In the genomic region with DNA sequence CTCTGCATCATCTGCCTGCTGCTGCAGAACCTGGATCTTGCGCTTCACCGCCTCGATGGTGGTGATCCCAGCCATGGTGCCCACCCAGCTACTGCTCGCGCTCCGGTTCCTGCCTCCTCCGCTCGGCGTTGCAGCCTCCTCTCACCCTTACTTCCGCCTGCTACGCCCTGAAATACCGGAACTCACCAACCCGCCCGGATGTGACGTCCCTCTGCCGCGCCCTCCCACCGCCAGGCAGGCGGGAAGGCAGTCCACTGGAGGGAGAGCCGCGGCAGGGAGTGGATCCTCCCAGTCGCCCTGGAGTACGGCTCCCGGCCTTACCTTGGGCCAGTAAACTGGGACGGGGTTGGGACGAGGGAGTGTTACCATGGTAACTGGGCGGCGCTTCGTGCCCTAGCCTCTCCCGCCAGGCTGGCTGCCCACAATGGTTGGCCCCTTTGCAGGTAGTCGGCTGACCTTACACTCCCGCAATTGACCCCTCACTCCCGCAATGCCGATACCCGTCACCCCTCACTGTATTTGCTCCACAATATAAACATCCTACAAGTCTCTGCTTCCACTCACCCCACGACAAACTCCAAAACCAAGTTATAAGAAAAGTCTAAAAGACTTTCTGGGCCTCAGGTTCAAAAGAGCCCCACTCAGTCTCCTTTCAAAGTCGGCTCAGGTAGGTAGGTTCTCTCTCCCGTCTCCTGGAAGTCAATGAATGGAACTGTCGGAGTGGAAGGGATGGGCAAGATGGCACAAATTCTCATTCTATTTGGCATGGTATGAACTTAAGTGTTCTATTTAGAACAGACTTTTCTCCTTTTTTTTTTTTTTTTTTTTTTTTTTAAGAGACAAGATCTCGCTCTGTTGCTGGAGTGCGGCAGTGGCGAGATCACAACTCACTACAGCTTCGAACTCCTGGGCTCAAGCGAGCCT, we compare ENCODE assay signal across 1 cellular context.
TF ChIP-seq lines count a peak whose summit lies in the region.

No MANE protein-coding gene starts in this region.

TF ChIP-seq in neural cell, 6 proteins besides CTCF, POLR2A, EP300 and RAD21:
- TF ChIP-seq, protein P1, sequence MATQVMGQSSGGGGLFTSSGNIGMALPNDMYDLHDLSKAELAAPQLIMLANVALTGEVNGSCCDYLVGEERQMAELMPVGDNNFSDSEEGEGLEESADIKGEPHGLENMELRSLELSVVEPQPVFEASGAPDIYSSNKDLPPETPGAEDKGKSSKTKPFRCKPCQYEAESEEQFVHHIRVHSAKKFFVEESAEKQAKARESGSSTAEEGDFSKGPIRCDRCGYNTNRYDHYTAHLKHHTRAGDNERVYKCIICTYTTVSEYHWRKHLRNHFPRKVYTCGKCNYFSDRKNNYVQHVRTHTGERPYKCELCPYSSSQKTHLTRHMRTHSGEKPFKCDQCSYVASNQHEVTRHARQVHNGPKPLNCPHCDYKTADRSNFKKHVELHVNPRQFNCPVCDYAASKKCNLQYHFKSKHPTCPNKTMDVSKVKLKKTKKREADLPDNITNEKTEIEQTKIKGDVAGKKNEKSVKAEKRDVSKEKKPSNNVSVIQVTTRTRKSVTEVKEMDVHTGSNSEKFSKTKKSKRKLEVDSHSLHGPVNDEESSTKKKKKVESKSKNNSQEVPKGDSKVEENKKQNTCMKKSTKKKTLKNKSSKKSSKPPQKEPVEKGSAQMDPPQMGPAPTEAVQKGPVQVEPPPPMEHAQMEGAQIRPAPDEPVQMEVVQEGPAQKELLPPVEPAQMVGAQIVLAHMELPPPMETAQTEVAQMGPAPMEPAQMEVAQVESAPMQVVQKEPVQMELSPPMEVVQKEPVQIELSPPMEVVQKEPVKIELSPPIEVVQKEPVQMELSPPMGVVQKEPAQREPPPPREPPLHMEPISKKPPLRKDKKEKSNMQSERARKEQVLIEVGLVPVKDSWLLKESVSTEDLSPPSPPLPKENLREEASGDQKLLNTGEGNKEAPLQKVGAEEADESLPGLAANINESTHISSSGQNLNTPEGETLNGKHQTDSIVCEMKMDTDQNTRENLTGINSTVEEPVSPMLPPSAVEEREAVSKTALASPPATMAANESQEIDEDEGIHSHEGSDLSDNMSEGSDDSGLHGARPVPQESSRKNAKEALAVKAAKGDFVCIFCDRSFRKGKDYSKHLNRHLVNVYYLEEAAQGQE (IDR thresholded peaks at IDR 0.05; ENCODE audit: borderline replicate concordance), result peak; percentile 87
- TF ChIP-seq TAF1 (IDR thresholded peaks at IDR 0.05; ENCODE audit: low read depth) (peak; percentile 96), MXI1 (conservative IDR thresholded peaks at IDR 0.05; ENCODE audit: poor library complexity, severe bottlenecking) (peak; percentile 86), SMC3 (conservative IDR thresholded peaks at IDR 0.05; ENCODE audit: poor library complexity) (peak; percentile 42), EZH2 (IDR thresholded peaks at IDR 0.05; ENCODE audit: borderline replicate concordance, insufficient read depth, low read length, poor library complexity, severe bottlenecking) (no peak), POLR2AphosphoS5 (IDR thresholded peaks at IDR 0.05) (peak; percentile 97)
